Comparison of ENCODE assay signal across 22 cellular contexts in the genomic region with DNA sequence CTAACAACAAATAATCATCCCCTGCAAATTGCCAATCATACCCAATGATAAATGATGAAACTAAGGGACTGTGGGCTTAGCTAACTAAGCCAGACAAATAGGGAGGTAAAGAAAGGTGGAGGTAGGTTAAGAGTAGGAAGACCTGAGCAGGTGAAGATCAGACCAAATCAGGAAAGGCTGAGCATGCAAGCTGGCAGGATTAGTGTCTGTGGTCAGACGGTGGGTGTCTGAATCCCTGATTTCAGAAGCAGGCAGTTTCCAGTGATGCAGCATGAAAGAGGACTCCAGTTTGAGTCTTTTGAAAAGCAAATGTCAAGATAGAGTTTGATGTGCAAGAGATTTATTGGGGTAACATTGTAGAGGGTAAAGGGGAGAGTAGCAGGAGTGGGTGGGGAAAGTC.
"Had no signal": no experiment of that assay in that cellular context is flagged by ENCODE, and none has a peak within 500 bp of the region (broad histone marks: within the 10 kb centered on the region; RNA-seq: fewer than 3 reads in every experiment).

No MANE protein-coding gene starts in this region.

- DNase-seq: colonic mucosa; cortex of kidney; effector CD8-positive, alpha-beta T cell; effector memory CD8-positive, alpha-beta T cell; endodermal cell; erythroblast; esophagus squamous epithelium; foreskin fibroblast; foreskin melanocyte; gastrocnemius medialis; heart right ventricle; hippocampal formation; left cardiac atrium; left lung; left ventricle myocardium superior; lower lobe of right lung; mesenchymal stem cell; mucosa of descending colon; naive B cell; naive thymus-derived CD8-positive, alpha-beta T cell had no signal

- H3K27ac ChIP-seq: colonic mucosa, epithelial cell of prostate, esophagus squamous epithelium, gastrocnemius medialis, heart right ventricle, left lung, lower lobe of right lung had no signal

- H3K27me3 ChIP-seq: colonic mucosa, esophagus squamous epithelium, gastrocnemius medialis, heart right ventricle, left lung had no signal

- H3K4me3 ChIP-seq: colonic mucosa, esophagus squamous epithelium, gastrocnemius medialis, heart right ventricle, left lung, lower lobe of right lung, mucosa of descending colon had no signal

- H3K4me1 ChIP-seq: colonic mucosa had no signal

- H3K36me3 ChIP-seq: colonic mucosa, esophagus squamous epithelium, gastrocnemius medialis, heart right ventricle, left lung, lower lobe of right lung had no signal

- H3K9me3 ChIP-seq: colonic mucosa, esophagus squamous epithelium, gastrocnemius medialis, heart right ventricle, left lung, lower lobe of right lung, mucosa of descending colon had no signal

- ATAC-seq: effector memory CD8-positive, alpha-beta T cell; esophagus mucosa; heart right ventricle; left cardiac atrium; left lung; left ventricle myocardium superior; lower lobe of right lung; mucosa of descending colon; naive thymus-derived CD8-positive, alpha-beta T cell had no signal
